In genomic region chr10:45464958-45465567, GRCh38 we compare ENCODE assay signal across 8 cellular contexts.
DNase-seq lines count a peak whose midpoint lies in the region; ATAC-seq and TF ChIP-seq lines count a peak whose summit lies in the region.

No MANE protein-coding gene starts in this region.

- H3K27ac ChIP-seq in 22Rv1 (no peak overlapping the region), colonic mucosa (no peak overlapping the region)

- H3K4me3 ChIP-seq in colonic mucosa (no peak overlapping the region), lower leg skin (ENCODE audit: low read depth, poor library complexity, severe bottlenecking) (no peak overlapping the region)

- no peaks in the 10 kb centered on the region for H3K36me3 ChIP-seq in colonic mucosa

- WGBS in lower leg skin, 2 donors, result 26% methylated on average over 6 of the region's 6 CpGs

- TF ChIP-seq POLR2A in lower leg skin (IDR thresholded peaks at IDR 0.05), result no peak

- DNase-seq in NCI-H2196 (lab: John Stamatoyannopoulos, UW; ENCODE audit: unreplicated experiment) (peak; percentile 29), colonic mucosa (peak; percentile 83), lower leg skin (ENCODE audit: low spot score in 2 of 2) (peak; percentile 41 to 92)
- DNase-seq in activated CD4-positive, alpha-beta T cell treated with anti-CD3 and anti-CD28 coated beads, Interleukin-2, amount 50 U/mL, for 1 hour, result peak; percentile 75
- peak; percentile 59 to 68 (median 62) for DNase-seq in stimulated activated CD4-positive, alpha-beta T cell treated with anti-CD3 and anti-CD28 coated beads, TNF-alpha, amount 100 ng/mL, for 48 hours (ENCODE audit: low read depth in 3 of 3)

- ATAC-seq in HG02840 (IDR thresholded peaks at IDR 0.05; ENCODE audit: low FRiP score, unreplicated experiment), result peak; percentile 41

- H3K27me3 ChIP-seq in colonic mucosa, result no peaks in the 10 kb centered on the region

- intact Hi-C loops in colonic mucosa (cut with DNase I) (loop anchor here (2.0 to 10.0 kb wide), 2 partner anchors 130 to 208 kb away; partner anchors contain the start of gene ZFAND4), lower leg skin (cut with DNase I; ENCODE audit: low total_unique reads) (no loop called here)

- TF ChIP-seq CTCF in 22Rv1 (IDR thresholded peaks at IDR 0.05), result peak; percentile 95
- peak; percentile 99 for TF ChIP-seq CTCF in GM12873 (IDR thresholded peaks at IDR 0.05; ENCODE audit: insufficient read depth, low read depth, low read length, missing control alignments)
- TF ChIP-seq CTCF in colonic mucosa (IDR thresholded peaks at IDR 0.05), result peak; percentile 91
- TF ChIP-seq CTCF in lower leg skin (IDR thresholded peaks at IDR 0.05), result peak in 1 of 3 donors; percentile 77

- H3K9ac ChIP-seq in colonic mucosa (ENCODE audit: low read depth in 2 of 2, low read length in 2 of 2), result no peak overlapping the region

- H3K9me3 ChIP-seq in colonic mucosa, result no peaks in the 10 kb centered on the region

- H3K4me1 ChIP-seq in colonic mucosa, result no peaks in the 10 kb centered on the region

Comparison
In these comparisons a context has a peak if more than half of its experiments do, and no peak if none do; other contexts are left out.
1. DNase-seq: peak in every context shown above with its lines; median percentile 83 in colonic mucosa; 75 in activated CD4-positive, alpha-beta T cell treated with anti-CD3 and anti-CD28 coated beads, Interleukin-2, amount 50 U/mL, for 1 hour; 66 in lower leg skin; 62 in stimulated activated CD4-positive, alpha-beta T cell treated with anti-CD3 and anti-CD28 coated beads, TNF-alpha, amount 100 ng/mL, for 48 hours; 29 in NCI-H2196.